ENCODE assay signal across 7 cellular contexts in genomic region chr4:107956011-107956410, GRCh38.
"Had no signal": no experiment of that assay in that cellular context is flagged by ENCODE, and none has a peak within 500 bp of the region (broad histone marks: within the 10 kb centered on the region; RNA-seq: fewer than 3 reads in every experiment).

No MANE protein-coding gene starts in this region.

- H3K4me1 ChIP-seq: HAP-1 had no signal

- H3K27ac ChIP-seq: GM23248, HL-60 had no signal

- H3K9ac ChIP-seq: GM23248 had no signal

- H3K9me3 ChIP-seq: HAP-1 had no signal

- H3K4me3 ChIP-seq: GM23248, HAP-1 had no signal

- DNase-seq: GM23248, GOT3, H7, HFFc6 had no signal

- FAIRE-seq: HepG2 had no signal

- H3K36me3 ChIP-seq: HAP-1 had no signal

- H2AFZ ChIP-seq: GM23248 had no signal
